In the genomic region with DNA sequence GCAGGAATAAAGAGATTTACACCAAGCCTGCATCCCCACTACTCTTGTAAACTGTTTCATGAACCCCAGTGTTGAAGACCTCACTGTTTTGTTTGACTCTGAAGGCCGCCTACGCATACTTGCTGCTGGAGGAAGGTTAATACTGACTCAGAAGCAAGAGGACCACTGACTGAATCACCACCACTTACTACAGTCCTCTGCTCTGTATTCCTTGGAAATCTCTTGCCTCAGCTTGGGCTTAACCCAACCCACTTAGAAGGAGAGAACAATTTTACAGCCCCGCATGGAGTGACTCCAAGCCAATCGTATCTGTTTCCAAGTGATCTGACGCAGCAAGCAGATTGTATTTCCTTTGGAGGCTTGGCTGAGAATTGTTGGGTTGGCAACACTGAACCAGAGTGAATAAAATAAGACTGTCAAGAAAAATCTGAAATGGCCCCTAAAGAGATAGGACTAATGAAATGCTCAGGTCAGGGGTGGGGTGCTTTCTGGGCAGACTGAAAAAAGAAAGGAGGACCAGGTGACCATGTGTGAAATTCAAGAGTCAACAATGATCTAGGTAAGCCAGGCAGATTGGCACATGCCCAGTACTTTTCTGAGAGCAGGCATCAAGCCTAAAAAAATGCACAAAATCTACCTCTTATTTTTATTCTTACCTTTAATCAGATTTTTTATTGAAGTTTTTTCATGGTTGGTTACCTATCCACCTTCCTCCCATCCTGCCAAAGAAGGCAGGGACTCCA, we compare ENCODE assay signal across 9 cellular contexts.
DNase-seq lines count a peak whose midpoint lies in the region; ATAC-seq and TF ChIP-seq lines count a peak whose summit lies in the region.
"Had no signal": no experiment of that assay in that cellular context is flagged by ENCODE, and none has a peak within 500 bp of the region (broad histone marks: within the 10 kb centered on the region; RNA-seq: fewer than 3 reads in every experiment).

No MANE protein-coding gene starts in this region.

- no peak for TF ChIP-seq CTCF in AG09309 (IDR thresholded peaks at IDR 0.05; ENCODE audit: control insufficient read depth, insufficient read depth, low read depth, low read length, missing control alignments)
- no peak for TF ChIP-seq CTCF in RWPE1 (conservative IDR thresholded peaks at IDR 0.05; ENCODE audit: low read depth)
- TF ChIP-seq CTCF in fibroblast of villous mesenchyme (IDR thresholded peaks at IDR 0.05; ENCODE audit: insufficient read depth, low read depth, low read length): no peak

- POLR2A ChIA-PET in RWPE1 (lab: Yijun Ruan, JAX; ENCODE audit: low non-redundant PET): no interaction called here

- no peak overlapping the region for H3K27ac ChIP-seq in RWPE1

- no peak overlapping the region for H3K4me3 ChIP-seq in AG09309 (ENCODE audit: control insufficient read depth, low read depth, low read length)
- no peak overlapping the region for H3K4me3 ChIP-seq in fibroblast of villous mesenchyme (ENCODE audit: low read depth, low read length)

- CTCF ChIA-PET in RWPE1 (lab: Yijun Ruan, JAX): interaction anchor here (0.6 kb wide), 1 partner anchor 1047 kb away, joined by 6 read pairs; no protein-coding TSS in a partner anchor

- DNase-seq in AG09309 (ENCODE audit: low read depth) (peak; percentile 100), RWPE1 (ENCODE audit: low spot score) (peak; percentile 62), fibroblast of villous mesenchyme (ENCODE audit: low read depth) (peak; percentile 95), pons (ENCODE audit: low spot score) (peak; percentile 52), GF-D8 (lab: John Stamatoyannopoulos, UW) (no peak)
- DNase-seq: NCI-H1930 had no signal

- ATAC-seq in GM19452 (IDR thresholded peaks at IDR 0.05; ENCODE audit: unreplicated experiment): no peak
- ATAC-seq in HG03108 (IDR thresholded peaks at IDR 0.05; ENCODE audit: unreplicated experiment): no peak
- no peak for ATAC-seq in GM21528 (IDR thresholded peaks at IDR 0.05; ENCODE audit: low FRiP score, unreplicated experiment)
